ENCODE assay signal across 8 cellular contexts in genomic region chr9:99059074-99059894, GRCh38. TPM values are rescaled to one million over a fixed set of nuclear protein-coding genes. Genes with fewer than 3 reads are reported as not detected.
DNase-seq lines count a peak whose midpoint lies in the region; ATAC-seq, FAIRE-seq and TF ChIP-seq lines count a peak whose summit lies in the region.

No MANE protein-coding gene starts in this region.

- no peak for FAIRE-seq in GM12892 (lab: Jason Lieb, UNC)

- peaks cover 72% of the 10 kb centered on the region for H3K4me1 Mint-ChIP-seq in stimulated activated effector memory CD8-positive, alpha-beta T cell treated with anti-CD3 and anti-CD28 coated beads, Interleukin-12 subunit alpha, Interleukin-12 subunit beta, amount 100 ng/mL, for 72 hours

- TF ChIP-seq POLR2A in GM12892 (IDR thresholded peaks at IDR 0.05; ENCODE audit: low read depth, low read length), result no peak
- peak; percentile 17 for TF ChIP-seq POLR2A in NB4 (IDR thresholded peaks at IDR 0.05; ENCODE audit: extremely low read depth, insufficient read length)

- H3K9me3 ChIP-seq in duodenal mucosa (ENCODE audit: control insufficient read depth in 1 of 2, low read length in 2 of 2), result no peaks in the 10 kb centered on the region

- peaks cover 5% of the 10 kb centered on the region for H3K9me3 Mint-ChIP-seq in stimulated activated effector memory CD8-positive, alpha-beta T cell treated with anti-CD3 and anti-CD28 coated beads, Interleukin-12 subunit alpha, Interleukin-12 subunit beta, amount 100 ng/mL, for 72 hours

- no peak overlapping the region for H3K9ac ChIP-seq in duodenal mucosa (ENCODE audit: low read depth in 1 of 2, low read length in 2 of 2)

- H3K4me1 ChIP-seq in duodenal mucosa (ENCODE audit: control insufficient read depth in 1 of 2, insufficient read depth in 2 of 2, low read length in 2 of 2), result peaks cover 8 to 20% of the 10 kb centered on the region in 2 donors

- H3K27ac ChIP-seq in duodenal mucosa (ENCODE audit: low read depth, low read length), result peak overlapping the region; percentile 20

- ATAC-seq in GM21737 (IDR thresholded peaks at IDR 0.05; ENCODE audit: unreplicated experiment), result peak; percentile 54
- peak; percentile 80 for ATAC-seq in stimulated activated effector memory CD8-positive, alpha-beta T cell treated with anti-CD3 and anti-CD28 coated beads, Interleukin-12 subunit alpha, Interleukin-12 subunit beta, amount 100 ng/mL, for 72 hours

- no peaks in the 10 kb centered on the region for H3K27me3 ChIP-seq in duodenal mucosa (ENCODE audit: control insufficient read depth in 1 of 2, insufficient read depth in 2 of 2, low read length in 2 of 2)

- TF ChIP-seq CTCF in NB4 (IDR thresholded peaks at IDR 0.05; ENCODE audit: low read depth, low read length), result no peak

- H3K36me3 ChIP-seq in duodenal mucosa (ENCODE audit: control insufficient read depth in 1 of 2, insufficient read depth in 2 of 2, low read length in 2 of 2), result no peaks in the 10 kb centered on the region

- peak overlapping the region; percentile 67 for H3K27ac Mint-ChIP-seq in stimulated activated effector memory CD8-positive, alpha-beta T cell treated with anti-CD3 and anti-CD28 coated beads, Interleukin-12 subunit alpha, Interleukin-12 subunit beta, amount 100 ng/mL, for 72 hours

- DNase-seq in GM12892 (ENCODE audit: insufficient read length) (peak; percentile 27), NB4 (ENCODE audit: low read depth) (peak; percentile 94), NCI-H146 (lab: John Stamatoyannopoulos, UW) (no peak), posterior vena cava (ENCODE audit: low spot score) (no peak), iPS-NIHi11 (ENCODE audit: low spot score) (no peak)
- no peak for DNase-seq in stimulated activated effector memory CD8-positive, alpha-beta T cell treated with anti-CD3 and anti-CD28 coated beads, Interleukin-12 subunit alpha, Interleukin-12 subunit beta, amount 100 ng/mL, for 72 hours (ENCODE audit: low spot score in 2 of 2)

- H3K4me3 Mint-ChIP-seq in stimulated activated effector memory CD8-positive, alpha-beta T cell treated with anti-CD3 and anti-CD28 coated beads, Interleukin-12 subunit alpha, Interleukin-12 subunit beta, amount 100 ng/mL, for 72 hours, result peak overlapping the region; percentile 71

- H3K4me3 ChIP-seq in NB4 (ENCODE audit: low read depth, low read length) (peak overlapping the region; percentile 23), duodenal mucosa (ENCODE audit: low read depth in 1 of 2, low read length in 2 of 2) (no peak overlapping the region)

- H3K36me3 Mint-ChIP-seq in stimulated activated effector memory CD8-positive, alpha-beta T cell treated with anti-CD3 and anti-CD28 coated beads, Interleukin-12 subunit alpha, Interleukin-12 subunit beta, amount 100 ng/mL, for 72 hours, result peaks cover 8% of the 10 kb centered on the region

- intact Hi-C loops in posterior vena cava (cut with DNase I), result loop anchor here in 1 of 2 donors (5.0 kb wide), 1 partner anchor 942 kb away; the partner anchor contains the start of gene TRIM14

RNA-seq across cellular contexts. Expression of gene TGFBR1, which starts 45.6 kb away (rescaled TPM):
- polyA plus RNA-seq in GM12892 (2012; ENCODE audit: missing spikeins), result 15.0 TPM
- 10 to 100 TPM; 85.0 to 91.6 TPM for total RNA-seq in posterior vena cava

Comparison
In these comparisons a context has a peak if more than half of its experiments do, and no peak if none do; other contexts are left out.
1. DNase-seq: peak in GM12892 (single experiment) and NB4 (single experiment); none in stimulated activated effector memory CD8-positive, alpha-beta T cell treated with anti-CD3 and anti-CD28 coated beads, Interleukin-12 subunit alpha, Interleukin-12 subunit beta, amount 100 ng/mL, for 72 hours (0 of 2), NCI-H146 (single experiment), posterior vena cava (single experiment) and iPS-NIHi11 (single experiment).